In genomic region chr5:14178671-14179211, GRCh38 we compare ENCODE assay signal across 11 cellular contexts. TPM values are rescaled to one million over a fixed set of nuclear protein-coding genes. Genes with fewer than 3 reads are reported as not detected.
A peak's percentile ranks its signal among the peaks of the same experiment; 100 is the strongest.
DNase-seq lines count a peak whose midpoint lies in the region; ATAC-seq, FAIRE-seq and TF ChIP-seq lines count a peak whose summit lies in the region.
"Had no signal": no experiment of that assay in that cellular context is flagged by ENCODE, and none has a peak within 500 bp of the region (broad histone marks: within the 10 kb centered on the region; RNA-seq: fewer than 3 reads in every experiment).

No MANE protein-coding gene starts in this region.

- H3F3A ChIP-seq in neural progenitor cell (ENCODE audit: low read depth): peaks cover 13% of the 10 kb centered on the region

- no peak overlapping the region for H3K27ac Mint-ChIP-seq in neural progenitor cell
- H3K27ac Mint-ChIP-seq in CD4-positive, alpha-beta memory T cell: no peak overlapping the region
- H3K27ac Mint-ChIP-seq: activated CD8-positive, alpha-beta T cell treated with anti-CD3 and anti-CD28 coated beads, Interleukin-2, amount 10 ng/mL, durations not matched to agents 7 days and 5 days had no signal

- no peak overlapping the region for H3K9ac ChIP-seq in neural progenitor cell

- peak overlapping the region; percentile 57 for H3K4me3 Mint-ChIP-seq in neural progenitor cell
- H3K4me3 Mint-ChIP-seq in CD4-positive, alpha-beta memory T cell: no peak overlapping the region
- H3K4me3 Mint-ChIP-seq: activated CD8-positive, alpha-beta T cell treated with anti-CD3 and anti-CD28 coated beads, Interleukin-2, amount 10 ng/mL, durations not matched to agents 7 days and 5 days had no signal

- H3K9me3 ChIP-seq in neural progenitor cell (ENCODE audit: low read depth) (no peaks in the 10 kb centered on the region), uterus (no peaks in the 10 kb centered on the region)
- H3K9me3 ChIP-seq in CD4-positive, alpha-beta memory T cell (ENCODE audit: control insufficient read depth in 1 of 2, low read length in 2 of 2): no peaks in the 10 kb centered on the region
- H3K9me3 ChIP-seq: Caco-2 had no signal

- peak; percentile 99 for FAIRE-seq in RCC 7860 (lab: Jason Lieb, UNC)

- H3K36me3 ChIP-seq in neural progenitor cell: no peaks in the 10 kb centered on the region
- no peaks in the 10 kb centered on the region for H3K36me3 ChIP-seq in uterus
- H3K36me3 ChIP-seq in CD4-positive, alpha-beta memory T cell (ENCODE audit: insufficient read depth, low read length): no peaks in the 10 kb centered on the region

- peaks cover 2% of the 10 kb centered on the region for H3K27me3 Mint-ChIP-seq in neural progenitor cell (ENCODE audit: insufficient read depth, low read depth)
- H3K27me3 Mint-ChIP-seq in CD4-positive, alpha-beta memory T cell: peaks cover 3 to 9% of the 10 kb centered on the region in 2 donors

- H3K27ac ChIP-seq in epithelial cell of prostate (peak overlapping the region; percentile 93), neural progenitor cell (no peak overlapping the region), uterus (peak overlapping the region in 1 of 2 donors; percentile 36)
- H3K27ac ChIP-seq in CD4-positive, alpha-beta memory T cell (ENCODE audit: low read depth, low read length): no peak overlapping the region

- peaks cover 58% of the 10 kb centered on the region for H3K4me1 Mint-ChIP-seq in neural progenitor cell
- H3K4me1 Mint-ChIP-seq in CD4-positive, alpha-beta memory T cell: peaks cover 0 to 2% (median 0%) of the 10 kb centered on the region in 4 donors

- TF ChIP-seq POLR2A in uterus (IDR thresholded peaks at IDR 0.05): no peak

- peak overlapping the region; percentile 49 for H3K4me2 ChIP-seq in neural progenitor cell

- peaks cover 100% of the 10 kb centered on the region for H3K79me2 ChIP-seq in neural progenitor cell (ENCODE audit: low read depth)

- no peaks in the 10 kb centered on the region for H3K36me3 Mint-ChIP-seq in neural progenitor cell
- no peaks in the 10 kb centered on the region for H3K36me3 Mint-ChIP-seq in CD4-positive, alpha-beta memory T cell

- POLR2A ChIA-PET in CD4-positive, alpha-beta memory T cell (lab: Charles Lee; ENCODE audit: partially characterized antibody): no interaction called here

- TF ChIP-seq CTCF in neural progenitor cell (IDR thresholded peaks at IDR 0.05) (no peak), uterus (IDR thresholded peaks at IDR 0.05) (no peak)

- CTCF ChIA-PET in CD4-positive, alpha-beta memory T cell (lab: Charles Lee; ENCODE audit: partially characterized antibody): no interaction called here

- no peaks in the 10 kb centered on the region for H3K9me3 Mint-ChIP-seq in neural progenitor cell
- H3K9me3 Mint-ChIP-seq in CD4-positive, alpha-beta memory T cell: no peaks in the 10 kb centered on the region

- no peak for ATAC-seq in GM18517 (IDR thresholded peaks at IDR 0.05; ENCODE audit: unreplicated experiment)
- ATAC-seq: activated CD8-positive, alpha-beta T cell treated with anti-CD3 and anti-CD28 coated beads, Interleukin-2, amount 10 ng/mL, durations not matched to agents 7 days and 5 days had no signal

- no peak overlapping the region for H2AFZ ChIP-seq in neural progenitor cell (replicated peaks)

- H3K4me3 ChIP-seq in neural progenitor cell (peak overlapping the region; percentile 20), uterus (no peak overlapping the region)
- H3K4me3 ChIP-seq in CD4-positive, alpha-beta memory T cell (ENCODE audit: low read length in 2 of 2): no peak overlapping the region

- H4K20me1 ChIP-seq in neural progenitor cell (ENCODE audit: low read depth): peaks cover 100% of the 10 kb centered on the region

- intact Hi-C loops in uterus (cut with DNase I; ENCODE audit: low total_unique reads): no loop called here
- intact Hi-C loops in CD4-positive, alpha-beta memory T cell (cut with micrococcal nuclease): no loop called here

- DNase-seq in ELR (ENCODE audit: low read depth): peak; percentile 96
- DNase-seq in RCC 7860 (ENCODE audit: low spot score): peak; percentile 100
- no peak for DNase-seq in epithelial cell of prostate (ENCODE audit: low read depth, low spot score)
- DNase-seq in neural progenitor cell (ENCODE audit: low spot score): peak; percentile 78
- DNase-seq in uterus: no peak
- no peak for DNase-seq in CD4-positive, alpha-beta memory T cell
- DNase-seq in NOMO-1 treated with DMSO at 0.1 percent for 48 hours (lab: John Stamatoyannopoulos, UW; ENCODE audit: unreplicated experiment): no peak
- DNase-seq: activated CD8-positive, alpha-beta T cell treated with anti-CD3 and anti-CD28 coated beads, Interleukin-2, amount 10 ng/mL, durations not matched to agents 7 days and 5 days; caudate nucleus had no signal

- no peaks in the 10 kb centered on the region for H3K27me3 ChIP-seq in neural progenitor cell
- no peaks in the 10 kb centered on the region for H3K27me3 ChIP-seq in uterus
- no peaks in the 10 kb centered on the region for H3K27me3 ChIP-seq in CD4-positive, alpha-beta memory T cell (ENCODE audit: insufficient read depth, low read length)

- peaks cover 46% of the 10 kb centered on the region for H3K4me1 ChIP-seq in neural progenitor cell
- H3K4me1 ChIP-seq in uterus: peaks cover 0 to 26% of the 10 kb centered on the region in 2 donors
- no peaks in the 10 kb centered on the region for H3K4me1 ChIP-seq in CD4-positive, alpha-beta memory T cell (ENCODE audit: insufficient read depth, low read length)

RNA-seq across cellular contexts. Expression of gene TRIO, which starts 35.6 kb away (rescaled TPM):
- total RNA-seq in neural progenitor cell (ENCODE audit: low replicate concordance): 76.3 and 84.7 TPM in 2 replicates
- 100 to 1,000 TPM in 3 of 4 donors, 10 to 100 TPM in 1; 93.5 to 234 (median 207) TPM for total RNA-seq in uterus
- total RNA-seq in CD4-positive, alpha-beta memory T cell: 10 to 100 TPM in 1 of 2 experiments, 1 to 10 TPM in 1; 9.7 to 11.5 TPM
- under 1 TPM in 1 of 2 donors, not detected in 1; 0.09 TPM for polyA plus RNA-seq in CD4-positive, alpha-beta memory T cell

Comparison
In these comparisons a context has a peak if more than half of its experiments do, and no peak if none do; other contexts are left out.
1. DNase-seq: peak in ELR (single experiment), RCC 7860 (single experiment) and neural progenitor cell (single experiment); none in epithelial cell of prostate (single experiment), uterus (0 of 2), CD4-positive, alpha-beta memory T cell (0 of 5) and NOMO-1 treated with DMSO at 0.1 percent for 48 hours (single experiment).